ENCODE assay signal across 8 cellular contexts in the genomic region with DNA sequence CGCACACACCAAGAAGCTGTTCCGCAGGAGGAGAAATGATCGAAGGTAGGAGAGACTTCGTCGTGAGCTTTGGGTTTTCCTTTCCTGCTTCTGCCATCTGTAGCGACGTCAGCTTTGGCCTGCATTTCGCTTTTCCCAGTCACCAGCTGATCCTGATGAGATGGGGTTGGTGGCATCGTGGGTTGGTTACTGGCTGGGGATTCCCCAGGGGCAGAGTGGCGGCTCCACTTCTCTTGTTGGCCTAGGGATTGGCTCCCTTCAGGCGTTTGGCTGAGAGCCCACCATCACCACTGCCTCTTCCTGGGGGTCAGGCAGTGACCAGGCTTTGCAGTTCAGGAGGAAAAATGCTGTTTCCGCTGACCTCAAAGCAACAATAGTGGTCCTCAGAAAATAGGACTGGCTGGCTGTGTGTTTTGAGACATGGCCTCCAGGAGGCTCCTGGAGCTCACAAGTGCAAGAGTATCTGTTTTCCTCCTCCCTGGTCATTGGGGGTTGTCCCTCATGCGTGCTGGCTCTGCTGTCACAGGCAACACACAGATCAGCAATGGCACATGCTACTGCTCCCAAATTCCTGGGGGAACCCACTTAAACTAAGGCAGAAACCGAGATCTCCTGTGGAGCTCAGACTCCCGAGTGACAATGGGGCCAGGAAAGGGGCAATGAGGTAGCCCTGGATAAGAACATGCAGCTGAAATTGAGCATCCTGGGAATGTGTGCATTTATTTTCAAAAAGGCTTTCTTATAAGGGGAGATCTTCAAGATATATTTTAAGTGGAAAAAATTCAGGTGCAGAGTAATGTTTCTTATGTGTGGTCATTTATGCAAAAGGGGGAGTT.
DNase-seq lines count a peak whose midpoint lies in the region; ATAC-seq and TF ChIP-seq lines count a peak whose summit lies in the region.

No MANE protein-coding gene starts in this region.

- no peaks in the 10 kb centered on the region for H3K27me3 Mint-ChIP-seq in dendritic cell treated with granulocyte-macrophage colony-stimulating factor and Interleukin-4, amounts not matched to agents 40 ng/mL and 50 ng/mL, for 4 days
- H3K27me3 Mint-ChIP-seq in T-helper 2 cell treated with Interferon-gamma antibody and Interleukin-4, amounts not matched to agents 5 μg/mL and 100 μg/mL, for 36 hours (ENCODE audit: low read depth): no peaks in the 10 kb centered on the region

- peaks cover 67% of the 10 kb centered on the region for H3K4me1 Mint-ChIP-seq in dendritic cell treated with granulocyte-macrophage colony-stimulating factor and Interleukin-4, amounts not matched to agents 40 ng/mL and 50 ng/mL, for 4 days (ENCODE audit: low read depth)
- peaks cover 3% of the 10 kb centered on the region for H3K4me1 Mint-ChIP-seq in T-helper 2 cell treated with Interferon-gamma antibody and Interleukin-4, amounts not matched to agents 5 μg/mL and 100 μg/mL, for 36 hours (ENCODE audit: low read depth)

- no peaks in the 10 kb centered on the region for H3K27me3 ChIP-seq in right lobe of liver

- no peaks in the 10 kb centered on the region for H3K9me3 ChIP-seq in right lobe of liver

- TF ChIP-seq CTCF in GM12874 (IDR thresholded peaks at IDR 0.05; ENCODE audit: insufficient read depth, low read depth, low read length) (peak; percentile 61), right lobe of liver (IDR thresholded peaks at IDR 0.05) (peak; percentile 14 to 28 (median 26))

- no peak overlapping the region for H3K27ac ChIP-seq in right lobe of liver

- DNase-seq in AML-193 (lab: John Stamatoyannopoulos, UW) (peak; percentile 7 to 23), NOMO-1 treated with DMSO at 0.1 percent for 48 hours (lab: John Stamatoyannopoulos, UW; ENCODE audit: unreplicated experiment) (peak; percentile 28), right lobe of liver (peak in 1 of 3 donors; percentile 26), posterior vena cava (ENCODE audit: low spot score) (no peak)
- DNase-seq in T-helper 2 cell treated with Interferon-gamma antibody and Interleukin-4, amounts not matched to agents 5 μg/mL and 100 μg/mL, for 36 hours (ENCODE audit: low spot score): no peak

- H3K4me1 ChIP-seq in right lobe of liver: no peaks in the 10 kb centered on the region

- peaks cover 20% of the 10 kb centered on the region for H3K36me3 Mint-ChIP-seq in dendritic cell treated with granulocyte-macrophage colony-stimulating factor and Interleukin-4, amounts not matched to agents 40 ng/mL and 50 ng/mL, for 4 days (ENCODE audit: low read depth)
- no peaks in the 10 kb centered on the region for H3K36me3 Mint-ChIP-seq in T-helper 2 cell treated with Interferon-gamma antibody and Interleukin-4, amounts not matched to agents 5 μg/mL and 100 μg/mL, for 36 hours (ENCODE audit: low read depth)

- H3K36me3 ChIP-seq in right lobe of liver: peaks cover 0 to 20% (median 0%) of the 10 kb centered on the region in 4 donors

- peaks cover 8% of the 10 kb centered on the region for H3K9me3 Mint-ChIP-seq in dendritic cell treated with granulocyte-macrophage colony-stimulating factor and Interleukin-4, amounts not matched to agents 40 ng/mL and 50 ng/mL, for 4 days
- H3K9me3 Mint-ChIP-seq in T-helper 2 cell treated with Interferon-gamma antibody and Interleukin-4, amounts not matched to agents 5 μg/mL and 100 μg/mL, for 36 hours: no peaks in the 10 kb centered on the region

- TF ChIP-seq POLR2A in right lobe of liver (IDR thresholded peaks at IDR 0.05): no peak

- H3K4me3 Mint-ChIP-seq in dendritic cell treated with granulocyte-macrophage colony-stimulating factor and Interleukin-4, amounts not matched to agents 40 ng/mL and 50 ng/mL, for 4 days: no peak overlapping the region
- H3K4me3 Mint-ChIP-seq in T-helper 2 cell treated with Interferon-gamma antibody and Interleukin-4, amounts not matched to agents 5 μg/mL and 100 μg/mL, for 36 hours: no peak overlapping the region

- 61% methylated on average over 11 of the region's 15 CpGs for WGBS in right lobe of liver (ENCODE audit: insufficient coverage, low coverage, low lambda C conversion rate, missing lambda C conversion rate)

- peak overlapping the region; percentile 2 for H3K27ac Mint-ChIP-seq in dendritic cell treated with granulocyte-macrophage colony-stimulating factor and Interleukin-4, amounts not matched to agents 40 ng/mL and 50 ng/mL, for 4 days
- H3K27ac Mint-ChIP-seq in T-helper 2 cell treated with Interferon-gamma antibody and Interleukin-4, amounts not matched to agents 5 μg/mL and 100 μg/mL, for 36 hours: no peak overlapping the region

- no peak overlapping the region for H3K4me3 ChIP-seq in right lobe of liver

- intact Hi-C loops in dendritic cell treated with granulocyte-macrophage colony-stimulating factor and Interleukin-4, amounts not matched to agents 40 ng/mL and 50 ng/mL, for 4 days (cut with micrococcal nuclease): loop anchor here (5.0 to 10.0 kb wide), 2 partner anchors 53 to 235 kb away; no protein-coding TSS in a partner anchor
- intact Hi-C loops in right lobe of liver (cut with DNase I): no loop called here
- intact Hi-C loops in posterior vena cava (cut with DNase I): no loop called here

- ATAC-seq in right lobe of liver (peak; percentile 13 to 35 (median 26)), HG02623 (IDR thresholded peaks at IDR 0.05; ENCODE audit: unreplicated experiment) (no peak)

Comparison
In these comparisons a context has a peak if more than half of its experiments do, and no peak if none do; other contexts are left out.
1. DNase-seq: peak in AML-193 (2 of 2) and NOMO-1 treated with DMSO at 0.1 percent for 48 hours (single experiment); none in T-helper 2 cell treated with Interferon-gamma antibody and Interleukin-4, amounts not matched to agents 5 μg/mL and 100 μg/mL, for 36 hours (single experiment) and posterior vena cava (single experiment).